ENCODE assay signal across 1 cellular context in the genomic region with DNA sequence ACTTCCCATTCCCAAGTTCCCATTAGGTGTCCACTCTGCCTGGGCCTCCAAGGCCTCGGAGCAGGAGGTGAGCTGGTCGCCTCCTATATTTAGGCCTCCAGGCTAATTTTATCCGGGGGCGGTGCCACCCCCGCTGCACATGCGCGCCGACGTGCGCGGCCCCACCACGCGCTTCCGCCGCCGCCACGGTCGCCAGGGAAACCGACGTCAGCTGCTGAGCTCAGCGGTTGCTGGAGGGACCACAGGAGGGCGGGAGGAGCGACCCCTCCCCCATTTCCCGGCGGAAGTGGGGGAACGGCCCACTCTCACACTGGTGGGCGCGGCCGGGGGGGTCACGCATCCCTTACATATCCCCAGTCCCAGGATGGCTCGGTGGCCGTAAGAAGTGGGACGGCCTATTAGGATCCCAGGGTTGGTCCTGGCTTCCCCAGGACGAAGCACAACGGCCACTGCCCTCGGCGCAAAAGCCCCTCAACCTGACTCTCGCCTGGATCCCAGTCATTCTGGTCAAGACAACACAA.
TF ChIP-seq lines count a peak whose summit lies in the region.

No MANE protein-coding gene starts in this region.

TF ChIP-seq in WTC11, 78 proteins besides CTCF, POLR2A, EP300 and RAD21 (continued from another document):
- no peak for TF ChIP-seq FOXP1 (CRISPR knock-in tag; IDR thresholded peaks at IDR 0.05; ENCODE audit: borderline replicate concordance)
- TF ChIP-seq, protein P1, sequence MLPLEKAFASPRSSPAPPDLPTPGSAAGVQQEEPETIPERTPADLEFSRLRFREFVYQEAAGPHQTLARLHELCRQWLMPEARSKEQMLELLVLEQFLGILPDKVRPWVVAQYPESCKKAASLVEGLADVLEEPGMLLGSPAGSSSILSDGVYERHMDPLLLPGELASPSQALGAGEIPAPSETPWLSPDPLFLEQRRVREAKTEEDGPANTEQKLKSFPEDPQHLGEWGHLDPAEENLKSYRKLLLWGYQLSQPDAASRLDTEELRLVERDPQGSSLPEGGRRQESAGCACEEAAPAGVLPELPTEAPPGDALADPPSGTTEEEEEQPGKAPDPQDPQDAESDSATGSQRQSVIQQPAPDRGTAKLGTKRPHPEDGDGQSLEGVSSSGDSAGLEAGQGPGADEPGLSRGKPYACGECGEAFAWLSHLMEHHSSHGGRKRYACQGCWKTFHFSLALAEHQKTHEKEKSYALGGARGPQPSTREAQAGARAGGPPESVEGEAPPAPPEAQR (CRISPR knock-in tag; IDR thresholded peaks at IDR 0.05) = no peak
- TF ChIP-seq FOXK1 (CRISPR knock-in tag; IDR thresholded peaks at IDR 0.05) = peak; percentile 74
- TF ChIP-seq, protein P2, sequence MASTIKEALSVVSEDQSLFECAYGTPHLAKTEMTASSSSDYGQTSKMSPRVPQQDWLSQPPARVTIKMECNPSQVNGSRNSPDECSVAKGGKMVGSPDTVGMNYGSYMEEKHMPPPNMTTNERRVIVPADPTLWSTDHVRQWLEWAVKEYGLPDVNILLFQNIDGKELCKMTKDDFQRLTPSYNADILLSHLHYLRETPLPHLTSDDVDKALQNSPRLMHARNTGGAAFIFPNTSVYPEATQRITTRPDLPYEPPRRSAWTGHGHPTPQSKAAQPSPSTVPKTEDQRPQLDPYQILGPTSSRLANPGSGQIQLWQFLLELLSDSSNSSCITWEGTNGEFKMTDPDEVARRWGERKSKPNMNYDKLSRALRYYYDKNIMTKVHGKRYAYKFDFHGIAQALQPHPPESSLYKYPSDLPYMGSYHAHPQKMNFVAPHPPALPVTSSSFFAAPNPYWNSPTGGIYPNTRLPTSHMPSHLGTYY (CRISPR knock-in tag; IDR thresholded peaks at IDR 0.05) = no peak
- TF ChIP-seq TEAD1 (CRISPR knock-in tag; IDR thresholded peaks at IDR 0.05) = peak; percentile 43; the same call in 1 of the 2 replicates
- no peak for TF ChIP-seq HMGA2 (CRISPR knock-in tag; IDR thresholded peaks at IDR 0.05)
- no peak for TF ChIP-seq ESRRA (CRISPR knock-in tag; IDR thresholded peaks at IDR 0.05; ENCODE audit: borderline replicate concordance)
- TF ChIP-seq CREM (CRISPR knock-in tag; IDR thresholded peaks at IDR 0.05) = peak; percentile 25; the same call in 1 of the 2 replicates
- no peak for TF ChIP-seq TP53 (CRISPR knock-in tag; IDR thresholded peaks at IDR 0.05)
- TF ChIP-seq ZNF671 (CRISPR knock-in tag; IDR thresholded peaks at IDR 0.05) = no peak
- TF ChIP-seq, protein P3, sequence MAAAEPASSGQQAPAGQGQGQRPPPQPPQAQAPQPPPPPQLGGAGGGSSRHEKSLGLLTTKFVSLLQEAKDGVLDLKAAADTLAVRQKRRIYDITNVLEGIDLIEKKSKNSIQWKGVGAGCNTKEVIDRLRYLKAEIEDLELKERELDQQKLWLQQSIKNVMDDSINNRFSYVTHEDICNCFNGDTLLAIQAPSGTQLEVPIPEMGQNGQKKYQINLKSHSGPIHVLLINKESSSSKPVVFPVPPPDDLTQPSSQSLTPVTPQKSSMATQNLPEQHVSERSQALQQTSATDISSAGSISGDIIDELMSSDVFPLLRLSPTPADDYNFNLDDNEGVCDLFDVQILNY (CRISPR knock-in tag; IDR thresholded peaks at IDR 0.05) = no peak
- TF ChIP-seq, protein P4, sequence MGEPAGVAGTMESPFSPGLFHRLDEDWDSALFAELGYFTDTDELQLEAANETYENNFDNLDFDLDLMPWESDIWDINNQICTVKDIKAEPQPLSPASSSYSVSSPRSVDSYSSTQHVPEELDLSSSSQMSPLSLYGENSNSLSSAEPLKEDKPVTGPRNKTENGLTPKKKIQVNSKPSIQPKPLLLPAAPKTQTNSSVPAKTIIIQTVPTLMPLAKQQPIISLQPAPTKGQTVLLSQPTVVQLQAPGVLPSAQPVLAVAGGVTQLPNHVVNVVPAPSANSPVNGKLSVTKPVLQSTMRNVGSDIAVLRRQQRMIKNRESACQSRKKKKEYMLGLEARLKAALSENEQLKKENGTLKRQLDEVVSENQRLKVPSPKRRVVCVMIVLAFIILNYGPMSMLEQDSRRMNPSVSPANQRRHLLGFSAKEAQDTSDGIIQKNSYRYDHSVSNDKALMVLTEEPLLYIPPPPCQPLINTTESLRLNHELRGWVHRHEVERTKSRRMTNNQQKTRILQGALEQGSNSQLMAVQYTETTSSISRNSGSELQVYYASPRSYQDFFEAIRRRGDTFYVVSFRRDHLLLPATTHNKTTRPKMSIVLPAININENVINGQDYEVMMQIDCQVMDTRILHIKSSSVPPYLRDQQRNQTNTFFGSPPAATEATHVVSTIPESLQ (CRISPR knock-in tag; IDR thresholded peaks at IDR 0.05) = no peak
- TF ChIP-seq, protein P5, sequence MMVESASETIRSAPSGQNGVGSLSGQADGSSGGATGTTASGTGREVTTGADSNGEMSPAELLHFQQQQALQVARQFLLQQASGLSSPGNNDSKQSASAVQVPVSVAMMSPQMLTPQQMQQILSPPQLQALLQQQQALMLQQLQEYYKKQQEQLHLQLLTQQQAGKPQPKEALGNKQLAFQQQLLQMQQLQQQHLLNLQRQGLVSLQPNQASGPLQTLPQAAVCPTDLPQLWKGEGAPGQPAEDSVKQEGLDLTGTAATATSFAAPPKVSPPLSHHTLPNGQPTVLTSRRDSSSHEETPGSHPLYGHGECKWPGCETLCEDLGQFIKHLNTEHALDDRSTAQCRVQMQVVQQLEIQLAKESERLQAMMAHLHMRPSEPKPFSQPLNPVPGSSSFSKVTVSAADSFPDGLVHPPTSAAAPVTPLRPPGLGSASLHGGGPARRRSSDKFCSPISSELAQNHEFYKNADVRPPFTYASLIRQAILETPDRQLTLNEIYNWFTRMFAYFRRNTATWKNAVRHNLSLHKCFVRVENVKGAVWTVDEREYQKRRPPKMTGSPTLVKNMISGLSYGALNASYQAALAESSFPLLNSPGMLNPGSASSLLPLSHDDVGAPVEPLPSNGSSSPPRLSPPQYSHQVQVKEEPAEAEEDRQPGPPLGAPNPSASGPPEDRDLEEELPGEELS (CRISPR knock-in tag; IDR thresholded peaks at IDR 0.05) = peak; percentile 40; the same call in 1 of the 2 replicates
- TF ChIP-seq NFYB (CRISPR knock-in tag; conservative IDR thresholded peaks at IDR 0.05; ENCODE audit: low read depth) = no peak
- TF ChIP-seq, protein P6, sequence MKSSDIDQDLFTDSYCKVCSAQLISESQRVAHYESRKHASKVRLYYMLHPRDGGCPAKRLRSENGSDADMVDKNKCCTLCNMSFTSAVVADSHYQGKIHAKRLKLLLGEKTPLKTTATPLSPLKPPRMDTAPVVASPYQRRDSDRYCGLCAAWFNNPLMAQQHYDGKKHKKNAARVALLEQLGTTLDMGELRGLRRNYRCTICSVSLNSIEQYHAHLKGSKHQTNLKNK (CRISPR knock-in tag; IDR thresholded peaks at IDR 0.05) = no peak
